In the genomic region with DNA sequence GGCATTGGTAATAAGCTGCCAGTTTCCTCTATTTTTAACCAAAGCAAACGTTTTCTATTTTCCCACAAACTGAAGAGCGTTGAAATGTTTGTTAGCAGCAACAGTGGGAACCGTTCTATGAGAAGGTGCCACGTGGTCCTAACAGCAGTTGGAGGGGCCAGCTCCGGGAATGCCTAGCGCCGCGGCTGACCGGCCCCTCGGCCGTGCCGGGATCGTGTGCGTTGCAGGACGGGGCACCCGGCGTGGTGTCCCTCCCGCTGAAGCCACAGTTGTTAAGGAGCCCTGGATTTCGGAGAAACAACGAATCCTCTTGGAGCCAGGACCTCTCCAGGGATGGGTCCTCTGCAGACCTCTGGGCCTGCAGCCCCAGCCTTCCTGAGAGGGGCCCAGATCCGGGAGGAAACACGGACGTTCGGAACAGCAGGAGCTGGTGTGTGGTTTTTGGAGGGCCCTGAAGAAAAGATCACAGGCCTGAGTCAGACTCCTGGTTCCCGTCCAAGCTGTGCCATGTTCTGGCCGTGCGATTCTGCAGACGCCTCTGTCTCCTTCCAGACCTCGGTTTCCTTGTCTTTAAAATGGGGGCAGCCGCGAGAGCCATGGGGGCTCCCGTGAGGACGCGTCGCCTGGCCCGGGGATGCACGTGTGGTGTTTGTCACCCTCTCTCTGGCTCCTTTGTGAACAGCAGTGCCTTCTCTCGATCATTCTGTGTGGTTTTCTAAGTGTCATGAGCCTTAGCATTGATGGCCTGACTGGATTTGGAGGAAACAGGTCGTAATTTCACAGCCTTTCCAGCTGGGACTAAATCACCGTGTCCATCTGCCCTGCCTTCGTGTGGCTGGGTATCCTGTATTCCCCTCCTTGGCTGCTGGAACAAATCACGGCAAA, we compare ENCODE assay signal across 1 cellular context.
TF ChIP-seq lines count a peak whose summit lies in the region.

No MANE protein-coding gene starts in this region.

TF ChIP-seq in WTC11, 78 proteins besides CTCF, POLR2A, EP300 and RAD21 (continued from another document):
- TF ChIP-seq, protein P1, sequence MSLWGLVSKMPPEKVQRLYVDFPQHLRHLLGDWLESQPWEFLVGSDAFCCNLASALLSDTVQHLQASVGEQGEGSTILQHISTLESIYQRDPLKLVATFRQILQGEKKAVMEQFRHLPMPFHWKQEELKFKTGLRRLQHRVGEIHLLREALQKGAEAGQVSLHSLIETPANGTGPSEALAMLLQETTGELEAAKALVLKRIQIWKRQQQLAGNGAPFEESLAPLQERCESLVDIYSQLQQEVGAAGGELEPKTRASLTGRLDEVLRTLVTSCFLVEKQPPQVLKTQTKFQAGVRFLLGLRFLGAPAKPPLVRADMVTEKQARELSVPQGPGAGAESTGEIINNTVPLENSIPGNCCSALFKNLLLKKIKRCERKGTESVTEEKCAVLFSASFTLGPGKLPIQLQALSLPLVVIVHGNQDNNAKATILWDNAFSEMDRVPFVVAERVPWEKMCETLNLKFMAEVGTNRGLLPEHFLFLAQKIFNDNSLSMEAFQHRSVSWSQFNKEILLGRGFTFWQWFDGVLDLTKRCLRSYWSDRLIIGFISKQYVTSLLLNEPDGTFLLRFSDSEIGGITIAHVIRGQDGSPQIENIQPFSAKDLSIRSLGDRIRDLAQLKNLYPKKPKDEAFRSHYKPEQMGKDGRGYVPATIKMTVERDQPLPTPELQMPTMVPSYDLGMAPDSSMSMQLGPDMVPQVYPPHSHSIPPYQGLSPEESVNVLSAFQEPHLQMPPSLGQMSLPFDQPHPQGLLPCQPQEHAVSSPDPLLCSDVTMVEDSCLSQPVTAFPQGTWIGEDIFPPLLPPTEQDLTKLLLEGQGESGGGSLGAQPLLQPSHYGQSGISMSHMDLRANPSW (CRISPR knock-in tag; conservative IDR thresholded peaks at IDR 0.05; ENCODE audit: low read depth) = no peak
- TF ChIP-seq, protein P2, sequence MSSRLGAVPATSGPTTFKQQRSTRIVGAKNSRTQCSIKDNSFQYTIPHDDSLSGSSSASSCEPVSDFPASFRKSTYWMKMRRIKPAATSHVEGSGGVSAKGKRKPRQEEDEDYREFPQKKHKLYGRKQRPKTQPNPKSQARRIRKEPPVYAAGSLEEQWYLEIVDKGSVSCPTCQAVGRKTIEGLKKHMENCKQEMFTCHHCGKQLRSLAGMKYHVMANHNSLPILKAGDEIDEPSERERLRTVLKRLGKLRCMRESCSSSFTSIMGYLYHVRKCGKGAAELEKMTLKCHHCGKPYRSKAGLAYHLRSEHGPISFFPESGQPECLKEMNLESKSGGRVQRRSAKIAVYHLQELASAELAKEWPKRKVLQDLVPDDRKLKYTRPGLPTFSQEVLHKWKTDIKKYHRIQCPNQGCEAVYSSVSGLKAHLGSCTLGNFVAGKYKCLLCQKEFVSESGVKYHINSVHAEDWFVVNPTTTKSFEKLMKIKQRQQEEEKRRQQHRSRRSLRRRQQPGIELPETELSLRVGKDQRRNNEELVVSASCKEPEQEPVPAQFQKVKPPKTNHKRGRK (CRISPR knock-in tag; IDR thresholded peaks at IDR 0.05; ENCODE audit: borderline replicate concordance) = no peak
- TF ChIP-seq, protein P3, sequence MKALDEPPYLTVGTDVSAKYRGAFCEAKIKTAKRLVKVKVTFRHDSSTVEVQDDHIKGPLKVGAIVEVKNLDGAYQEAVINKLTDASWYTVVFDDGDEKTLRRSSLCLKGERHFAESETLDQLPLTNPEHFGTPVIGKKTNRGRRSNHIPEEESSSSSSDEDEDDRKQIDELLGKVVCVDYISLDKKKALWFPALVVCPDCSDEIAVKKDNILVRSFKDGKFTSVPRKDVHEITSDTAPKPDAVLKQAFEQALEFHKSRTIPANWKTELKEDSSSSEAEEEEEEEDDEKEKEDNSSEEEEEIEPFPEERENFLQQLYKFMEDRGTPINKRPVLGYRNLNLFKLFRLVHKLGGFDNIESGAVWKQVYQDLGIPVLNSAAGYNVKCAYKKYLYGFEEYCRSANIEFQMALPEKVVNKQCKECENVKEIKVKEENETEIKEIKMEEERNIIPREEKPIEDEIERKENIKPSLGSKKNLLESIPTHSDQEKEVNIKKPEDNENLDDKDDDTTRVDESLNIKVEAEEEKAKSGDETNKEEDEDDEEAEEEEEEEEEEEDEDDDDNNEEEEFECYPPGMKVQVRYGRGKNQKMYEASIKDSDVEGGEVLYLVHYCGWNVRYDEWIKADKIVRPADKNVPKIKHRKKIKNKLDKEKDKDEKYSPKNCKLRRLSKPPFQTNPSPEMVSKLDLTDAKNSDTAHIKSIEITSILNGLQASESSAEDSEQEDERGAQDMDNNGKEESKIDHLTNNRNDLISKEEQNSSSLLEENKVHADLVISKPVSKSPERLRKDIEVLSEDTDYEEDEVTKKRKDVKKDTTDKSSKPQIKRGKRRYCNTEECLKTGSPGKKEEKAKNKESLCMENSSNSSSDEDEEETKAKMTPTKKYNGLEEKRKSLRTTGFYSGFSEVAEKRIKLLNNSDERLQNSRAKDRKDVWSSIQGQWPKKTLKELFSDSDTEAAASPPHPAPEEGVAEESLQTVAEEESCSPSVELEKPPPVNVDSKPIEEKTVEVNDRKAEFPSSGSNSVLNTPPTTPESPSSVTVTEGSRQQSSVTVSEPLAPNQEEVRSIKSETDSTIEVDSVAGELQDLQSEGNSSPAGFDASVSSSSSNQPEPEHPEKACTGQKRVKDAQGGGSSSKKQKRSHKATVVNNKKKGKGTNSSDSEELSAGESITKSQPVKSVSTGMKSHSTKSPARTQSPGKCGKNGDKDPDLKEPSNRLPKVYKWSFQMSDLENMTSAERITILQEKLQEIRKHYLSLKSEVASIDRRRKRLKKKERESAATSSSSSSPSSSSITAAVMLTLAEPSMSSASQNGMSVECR (CRISPR knock-in tag; IDR thresholded peaks at IDR 0.05; ENCODE audit: borderline replicate concordance) = no peak
- no peak for TF ChIP-seq ZNF263 (CRISPR knock-in tag; IDR thresholded peaks at IDR 0.05; ENCODE audit: low read depth)
- TF ChIP-seq, protein P4, sequence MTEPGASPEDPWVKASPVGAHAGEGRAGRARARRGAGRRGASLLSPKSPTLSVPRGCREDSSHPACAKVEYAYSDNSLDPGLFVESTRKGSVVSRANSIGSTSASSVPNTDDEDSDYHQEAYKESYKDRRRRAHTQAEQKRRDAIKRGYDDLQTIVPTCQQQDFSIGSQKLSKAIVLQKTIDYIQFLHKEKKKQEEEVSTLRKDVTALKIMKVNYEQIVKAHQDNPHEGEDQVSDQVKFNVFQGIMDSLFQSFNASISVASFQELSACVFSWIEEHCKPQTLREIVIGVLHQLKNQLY (CRISPR knock-in tag; IDR thresholded peaks at IDR 0.05) = no peak
- no peak for TF ChIP-seq OVOL2 (CRISPR knock-in tag; IDR thresholded peaks at IDR 0.05; ENCODE audit: borderline replicate concordance)
- TF ChIP-seq ZBTB21 (CRISPR knock-in tag; IDR thresholded peaks at IDR 0.05; ENCODE audit: borderline replicate concordance) = no peak
TF ChIP-seq in WTC11: peak in this region for 0.
